In the genomic region with DNA sequence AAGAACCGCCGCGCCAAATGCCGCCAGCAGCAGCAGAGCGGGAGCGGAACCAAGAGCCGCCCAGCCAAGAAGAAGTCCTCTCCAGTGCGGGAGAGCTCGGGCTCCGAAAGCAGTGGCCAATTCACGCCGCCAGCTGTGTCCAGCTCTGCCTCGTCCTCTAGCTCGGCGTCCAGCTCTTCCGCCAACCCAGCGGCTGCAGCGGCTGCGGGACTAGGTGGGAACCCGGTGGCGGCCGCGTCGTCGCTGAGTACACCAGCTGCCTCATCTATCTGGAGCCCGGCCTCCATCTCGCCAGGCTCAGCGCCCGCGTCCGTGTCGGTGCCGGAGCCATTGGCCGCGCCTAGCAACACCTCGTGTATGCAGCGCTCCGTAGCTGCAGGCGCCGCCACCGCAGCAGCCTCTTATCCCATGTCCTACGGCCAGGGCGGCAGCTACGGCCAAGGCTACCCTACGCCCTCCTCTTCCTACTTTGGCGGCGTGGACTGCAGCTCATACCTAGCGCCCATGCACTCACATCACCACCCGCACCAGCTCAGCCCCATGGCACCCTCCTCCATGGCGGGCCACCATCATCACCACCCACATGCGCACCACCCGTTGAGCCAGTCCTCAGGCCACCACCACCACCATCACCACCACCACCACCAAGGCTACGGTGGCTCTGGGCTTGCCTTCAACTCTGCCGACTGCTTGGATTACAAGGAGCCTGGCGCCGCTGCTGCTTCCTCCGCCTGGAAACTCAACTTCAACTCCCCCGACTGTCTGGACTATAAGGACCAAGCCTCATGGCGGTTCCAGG, we compare ENCODE assay signal across 8 cellular contexts. TPM values are rescaled to one million over a fixed set of nuclear protein-coding genes. Genes with fewer than 3 reads are reported as not detected.
DNase-seq lines count a peak whose midpoint lies in the region; ATAC-seq and TF ChIP-seq lines count a peak whose summit lies in the region.
"Had no signal": no experiment of that assay in that cellular context is flagged by ENCODE, and none has a peak within 500 bp of the region (broad histone marks: within the 10 kb centered on the region; RNA-seq: fewer than 3 reads in every experiment).

No MANE protein-coding gene starts in this region.

- ATAC-seq in WTC11 (peak; percentile 1), HG02798 (IDR thresholded peaks at IDR 0.05; ENCODE audit: poor library complexity, unreplicated experiment) (no peak)

- CTCF ChIA-PET in WTC11 (lab: Charles Lee): interaction anchor here (0.5 to 2.7 kb wide), 9 partner anchors 8 to 599 kb away, joined by 3 to 23 read pairs (median 7); no protein-coding TSS in a partner anchor

- peaks cover 30% of the 10 kb centered on the region for H3K4me1 ChIP-seq in colonic mucosa

- peaks cover 100% of the 10 kb centered on the region for H3K27me3 Mint-ChIP-seq in WTC11 (ENCODE audit: low read depth)

- H3K36me3 Mint-ChIP-seq in WTC11: no peaks in the 10 kb centered on the region

- H3K9me3 Mint-ChIP-seq in WTC11: no peaks in the 10 kb centered on the region

- POLR2A ChIA-PET in WTC11 (lab: Charles Lee): interaction anchor here (0.5 to 2.0 kb wide), 4 partner anchors 9 to 306 kb away, joined by 5 to 9 read pairs (median 6); no protein-coding TSS in a partner anchor

- H3K27me3 ChIP-seq in colonic mucosa: peaks cover 98% of the 10 kb centered on the region

- DNase-seq in GM10266 (ENCODE audit: extremely low spot score): peak; percentile 23
- DNase-seq in WTC11 (ENCODE audit: low spot score): peak; percentile 48
- no peak for DNase-seq in skeletal muscle cell (ENCODE audit: low read depth)
- DNase-seq in colonic mucosa: no peak
- no peak for DNase-seq in NOMO-1 treated with DMSO at 0.1 percent for 48 hours (lab: John Stamatoyannopoulos, UW; ENCODE audit: unreplicated experiment)
- DNase-seq: HFFc6 had no signal

- no peak overlapping the region for H3K27ac ChIP-seq in colonic mucosa

- no peaks in the 10 kb centered on the region for H3K36me3 ChIP-seq in colonic mucosa

- H3K9ac ChIP-seq in colonic mucosa (ENCODE audit: low read depth in 2 of 2, low read length in 2 of 2): no peak overlapping the region

- peak overlapping the region; percentile 20 for H3K4me3 ChIP-seq in iPS-11a (ENCODE audit: low read depth, low read length)
- H3K4me3 ChIP-seq in skeletal muscle cell (ENCODE audit: low read depth, low read length): peak overlapping the region; percentile 9
- H3K4me3 ChIP-seq in colonic mucosa: no peak overlapping the region

- H3K4me3 Mint-ChIP-seq in WTC11: peak overlapping the region; percentile 75
- H3K4me3 Mint-ChIP-seq: HFFc6 had no signal

- intact Hi-C loops in colonic mucosa (cut with DNase I): no loop called here

- TF ChIP-seq CTCF in GM10266 (IDR thresholded peaks at IDR 0.05; ENCODE audit: control insufficient read depth, insufficient read depth, low read depth, missing control alignments): no peak
- no peak for TF ChIP-seq CTCF in WTC11 (IDR thresholded peaks at IDR 0.05)
- TF ChIP-seq CTCF in colonic mucosa (IDR thresholded peaks at IDR 0.05): no peak

- H3K27ac Mint-ChIP-seq in WTC11: no peak overlapping the region
- H3K27ac Mint-ChIP-seq: HFFc6 had no signal

- no peaks in the 10 kb centered on the region for H3K9me3 ChIP-seq in colonic mucosa

- H3K4me1 Mint-ChIP-seq in WTC11: peaks cover 72% of the 10 kb centered on the region

TF ChIP-seq in WTC11, 78 proteins besides CTCF, POLR2A, EP300 and RAD21:
- TF ChIP-seq, protein P1, sequence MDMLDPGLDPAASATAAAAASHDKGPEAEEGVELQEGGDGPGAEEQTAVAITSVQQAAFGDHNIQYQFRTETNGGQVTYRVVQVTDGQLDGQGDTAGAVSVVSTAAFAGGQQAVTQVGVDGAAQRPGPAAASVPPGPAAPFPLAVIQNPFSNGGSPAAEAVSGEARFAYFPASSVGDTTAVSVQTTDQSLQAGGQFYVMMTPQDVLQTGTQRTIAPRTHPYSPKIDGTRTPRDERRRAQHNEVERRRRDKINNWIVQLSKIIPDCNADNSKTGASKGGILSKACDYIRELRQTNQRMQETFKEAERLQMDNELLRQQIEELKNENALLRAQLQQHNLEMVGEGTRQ (CRISPR knock-in tag; IDR thresholded peaks at IDR 0.05): no peak
- TF ChIP-seq, protein P2, sequence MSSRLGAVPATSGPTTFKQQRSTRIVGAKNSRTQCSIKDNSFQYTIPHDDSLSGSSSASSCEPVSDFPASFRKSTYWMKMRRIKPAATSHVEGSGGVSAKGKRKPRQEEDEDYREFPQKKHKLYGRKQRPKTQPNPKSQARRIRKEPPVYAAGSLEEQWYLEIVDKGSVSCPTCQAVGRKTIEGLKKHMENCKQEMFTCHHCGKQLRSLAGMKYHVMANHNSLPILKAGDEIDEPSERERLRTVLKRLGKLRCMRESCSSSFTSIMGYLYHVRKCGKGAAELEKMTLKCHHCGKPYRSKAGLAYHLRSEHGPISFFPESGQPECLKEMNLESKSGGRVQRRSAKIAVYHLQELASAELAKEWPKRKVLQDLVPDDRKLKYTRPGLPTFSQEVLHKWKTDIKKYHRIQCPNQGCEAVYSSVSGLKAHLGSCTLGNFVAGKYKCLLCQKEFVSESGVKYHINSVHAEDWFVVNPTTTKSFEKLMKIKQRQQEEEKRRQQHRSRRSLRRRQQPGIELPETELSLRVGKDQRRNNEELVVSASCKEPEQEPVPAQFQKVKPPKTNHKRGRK (CRISPR knock-in tag; IDR thresholded peaks at IDR 0.05; ENCODE audit: borderline replicate concordance): no peak
- TF ChIP-seq, protein P3, sequence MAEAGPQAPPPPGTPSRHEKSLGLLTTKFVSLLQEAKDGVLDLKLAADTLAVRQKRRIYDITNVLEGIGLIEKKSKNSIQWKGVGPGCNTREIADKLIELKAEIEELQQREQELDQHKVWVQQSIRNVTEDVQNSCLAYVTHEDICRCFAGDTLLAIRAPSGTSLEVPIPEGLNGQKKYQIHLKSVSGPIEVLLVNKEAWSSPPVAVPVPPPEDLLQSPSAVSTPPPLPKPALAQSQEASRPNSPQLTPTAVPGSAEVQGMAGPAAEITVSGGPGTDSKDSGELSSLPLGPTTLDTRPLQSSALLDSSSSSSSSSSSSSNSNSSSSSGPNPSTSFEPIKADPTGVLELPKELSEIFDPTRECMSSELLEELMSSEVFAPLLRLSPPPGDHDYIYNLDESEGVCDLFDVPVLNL (CRISPR knock-in tag; IDR thresholded peaks at IDR 0.05; ENCODE audit: borderline replicate concordance, low read depth): peak; percentile 70; the same call in 1 of the 2 replicates
- TF ChIP-seq KAT7 (CRISPR knock-in tag; IDR thresholded peaks at IDR 0.05; ENCODE audit: borderline replicate concordance) (no peak), FOXK1 (CRISPR knock-in tag; IDR thresholded peaks at IDR 0.05) (0 out of 2 replicates have a peak, but pooled peaks have one; percentile 19), ZNF263 (CRISPR knock-in tag; IDR thresholded peaks at IDR 0.05; ENCODE audit: low read depth) (0 out of 2 replicates have a peak, but pooled peaks have one; percentile 26), SP1 (CRISPR knock-in tag; conservative IDR thresholded peaks at IDR 0.05) (no peak), NFE2L1 (CRISPR knock-in tag; IDR thresholded peaks at IDR 0.05) (peak; percentile 79), JUN (CRISPR knock-in tag; IDR thresholded peaks at IDR 0.05) (no peak), NFATC4 (CRISPR knock-in tag; IDR thresholded peaks at IDR 0.05) (no peak)
- TF ChIP-seq, protein P4, sequence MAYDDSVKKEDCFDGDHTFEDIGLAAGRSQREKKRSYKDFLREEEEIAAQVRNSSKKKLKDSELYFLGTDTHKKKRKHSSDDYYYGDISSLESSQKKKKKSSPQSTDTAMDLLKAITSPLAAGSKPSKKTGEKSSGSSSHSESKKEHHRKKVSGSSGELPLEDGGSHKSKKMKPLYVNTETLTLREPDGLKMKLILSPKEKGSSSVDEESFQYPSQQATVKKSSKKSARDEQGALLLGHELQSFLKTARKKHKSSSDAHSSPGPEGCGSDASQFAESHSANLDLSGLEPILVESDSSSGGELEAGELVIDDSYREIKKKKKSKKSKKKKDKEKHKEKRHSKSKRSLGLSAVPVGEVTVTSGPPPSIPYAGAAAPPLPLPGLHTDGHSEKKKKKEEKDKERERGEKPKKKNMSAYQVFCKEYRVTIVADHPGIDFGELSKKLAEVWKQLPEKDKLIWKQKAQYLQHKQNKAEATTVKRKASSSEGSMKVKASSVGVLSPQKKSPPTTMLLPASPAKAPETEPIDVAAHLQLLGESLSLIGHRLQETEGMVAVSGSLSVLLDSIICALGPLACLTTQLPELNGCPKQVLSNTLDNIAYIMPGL (CRISPR knock-in tag; IDR thresholded peaks at IDR 0.05): 0 out of 2 replicates have a peak, but pooled peaks have one; percentile 56

RNA-seq across cellular contexts. Expression of a gene that starts 5.1 kb away (rescaled TPM):
- total RNA-seq in WTC11 (2021) (0.90 to 1.6 TPM (median 1.2 TPM) in 3 replicates), colonic mucosa (not detected)

Comparison
In these comparisons a context has a peak if more than half of its experiments do, and no peak if none do; other contexts are left out.
1. DNase-seq: peak in GM10266 (single experiment) and WTC11 (single experiment); none in skeletal muscle cell (single experiment), colonic mucosa (single experiment) and NOMO-1 treated with DMSO at 0.1 percent for 48 hours (single experiment).